ENCODE assay signal across 8 cellular contexts in the genomic region with DNA sequence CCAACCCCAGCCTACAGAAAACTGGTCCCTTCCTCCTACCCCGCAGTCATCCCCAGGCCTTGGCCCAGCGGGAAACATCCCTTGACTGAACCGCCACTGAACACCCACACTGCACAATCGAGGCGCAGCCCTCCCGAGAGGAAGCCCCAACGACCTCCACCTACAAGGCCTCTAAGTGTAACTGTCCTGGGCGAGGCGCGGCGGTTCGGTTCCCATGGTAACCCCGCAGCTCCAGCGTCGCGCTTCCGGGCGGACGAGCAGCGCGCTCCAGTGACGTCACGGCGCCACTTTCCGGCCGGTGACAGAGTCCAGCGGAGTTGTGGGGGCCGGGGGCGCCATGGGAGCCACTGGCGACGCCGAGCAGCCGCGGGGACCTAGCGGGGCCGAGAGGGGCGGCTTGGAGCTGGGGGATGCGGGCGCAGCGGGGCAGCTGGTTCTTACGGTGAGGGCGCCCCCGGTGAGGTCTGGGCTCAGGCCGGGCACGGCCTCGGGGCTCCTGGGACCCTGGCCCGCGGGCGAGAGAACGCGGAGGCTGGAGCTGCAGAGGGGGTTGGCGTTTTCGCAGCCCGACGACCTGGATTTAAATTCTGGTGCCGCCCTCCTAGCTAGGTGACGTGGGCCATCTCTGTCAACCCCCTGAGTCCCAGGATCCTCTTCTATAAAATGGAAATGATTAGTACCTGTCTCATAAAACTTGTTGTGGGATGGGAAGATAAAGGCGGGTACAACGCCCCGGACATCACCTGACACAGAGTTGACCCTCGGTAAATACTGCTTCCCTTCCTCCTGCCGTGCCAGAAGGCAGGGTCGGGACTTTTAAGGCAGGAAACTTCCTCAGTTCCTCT. TPM values are rescaled to one million over a fixed set of nuclear protein-coding genes. Genes with fewer than 3 reads are reported as not detected.
A peak's percentile ranks its signal among the peaks of the same experiment; 100 is the strongest.
DNase-seq lines count a peak whose midpoint lies in the region; ATAC-seq and TF ChIP-seq lines count a peak whose summit lies in the region.

TSS of gene DNTTIP1 (plus strand) at position 287 of the 845 bp plus-strand sequence. CDS start at position 338, 51 bp downstream.
TSS of gene WFDC3 (minus strand) at position 216 of the 845 bp plus-strand sequence. CDS start 1,908 bp downstream, outside the sequence.

- DNase-seq in NCI-H187 treated with DMSO at 0.1 percent for 48 hours (lab: John Stamatoyannopoulos, UW) (peak; percentile 40), T1000 (lab: John Stamatoyannopoulos, UW) (peak; percentile 83), astrocyte of the hippocampus (ENCODE audit: low read depth, low spot score) (peak; percentile 97), hypothalamus (lab: John Stamatoyannopoulos, UW) (peak; percentile 24 to 93 (median 80)), renal cortical epithelial cell (ENCODE audit: low read depth) (peak; percentile 67), aorta (peak; percentile 97 to 98)

- H3K9me3 ChIP-seq in aorta (ENCODE audit: control insufficient read depth, low read length): no peaks in the 10 kb centered on the region

- ATAC-seq in HG02870 (IDR thresholded peaks at IDR 0.05; ENCODE audit: unreplicated experiment): peak; percentile 74
- ATAC-seq in aorta (ENCODE audit: low FRiP score): peak; percentile 97

- TF ChIP-seq POLR2A in GM15510 (IDR thresholded peaks at IDR 0.05; ENCODE audit: borderline replicate concordance, extremely low read depth, insufficient read length): peak; percentile 78

- WGBS in aorta, 2 donors: 0% methylated on average over 63 of the region's 63 CpGs

- H3K4me3 ChIP-seq in aorta (ENCODE audit: low read length in 2 of 2): peak within 1 kb of the TSS; percentile 50 to 74

- peaks cover 0 to 5% of the 10 kb centered on the region in 2 donors for H3K4me1 ChIP-seq in aorta (ENCODE audit: control insufficient read depth in 1 of 2, insufficient read depth in 2 of 2, low read length in 2 of 2)

- no peaks in the 10 kb centered on the region for H3K27me3 ChIP-seq in aorta (ENCODE audit: control insufficient read depth in 1 of 2, insufficient read depth in 2 of 2, low read length in 1 of 2)

- peak within 1 kb of the TSS; percentile 68 to 75 for H3K27ac ChIP-seq in aorta (ENCODE audit: low read depth in 1 of 2, low read length in 2 of 2)

- intact Hi-C loops in aorta (cut with DNase I): loop anchor here in 1 of 2 donors (10.0 kb wide), 2 partner anchors 143 to 293 kb away; partner anchors contain the start of genes NCOA5 and PCIF1

- peaks cover 2 to 8% of the 10 kb centered on the region in 2 donors for H3K36me3 ChIP-seq in aorta (ENCODE audit: control insufficient read depth in 1 of 2, insufficient read depth in 2 of 2, low read length in 1 of 2)

RNA-seq across cellular contexts. Expression of gene DNTTIP1, which starts in this region (rescaled TPM):
- total RNA-seq in renal cortical epithelial cell: 13.3 and 14.2 TPM in 2 replicates
- 10 to 100 TPM; 25.8 to 27.8 TPM for total RNA-seq in aorta
- polyA plus RNA-seq in aorta: 10 to 100 TPM; 29.3 to 30.7 TPM

RNA-seq across cellular contexts. Expression of gene WFDC3, which starts in this region (rescaled TPM):
- total RNA-seq in renal cortical epithelial cell (0.50 and 3.5 TPM in 2 replicates), aorta (1 to 10 TPM; 1.6 to 3.6 TPM)
- 1 to 10 TPM in 1 of 2 donors, not detected in 1; 1.9 TPM for polyA plus RNA-seq in aorta

Comparison
In these comparisons a context has a peak if more than half of its experiments do, and no peak if none do; other contexts are left out.
1. Peak in every context shown above with its lines: DNase-seq, ATAC-seq, H3K4me3 ChIP-seq and H3K27ac ChIP-seq.
2. DNase-seq: peak in every context shown above with its lines; median percentile 98 in aorta; 97 in astrocyte of the hippocampus; 83 in T1000; 80 in hypothalamus; 67 in renal cortical epithelial cell; 40 in NCI-H187 treated with DMSO at 0.1 percent for 48 hours.